In genomic region chr11:111731839-111732238, GRCh38 we compare ENCODE assay signal across 13 cellular contexts. TPM values are rescaled to one million over a fixed set of nuclear protein-coding genes. Genes with fewer than 3 reads are reported as not detected.
DNase-seq lines count a peak whose midpoint lies in the region; ATAC-seq, FAIRE-seq and TF ChIP-seq lines count a peak whose summit lies in the region.
"Had no signal": no experiment of that assay in that cellular context is flagged by ENCODE, and none has a peak within 500 bp of the region (broad histone marks: within the 10 kb centered on the region; RNA-seq: fewer than 3 reads in every experiment).

No MANE protein-coding gene starts in this region.

- H3K27ac Mint-ChIP-seq in endothelial cell (ENCODE audit: unreplicated experiment) = no peak overlapping the region

- no peaks in the 10 kb centered on the region for H3K27me3 ChIP-seq in Peyer's patch
- H3K27me3 ChIP-seq in mucosa of stomach (ENCODE audit: control insufficient read depth, insufficient read depth, low read length) = no peaks in the 10 kb centered on the region
- H3K27me3 ChIP-seq in subcutaneous abdominal adipose tissue (ENCODE audit: control insufficient read depth in 5 of 5, insufficient read depth in 4 of 5, low read length in 5 of 5) = no peaks in the 10 kb centered on the region
- H3K27me3 ChIP-seq: BLaER1 had no signal

- peaks cover 5% of the 10 kb centered on the region for H3K36me3 Mint-ChIP-seq in endothelial cell (ENCODE audit: low read depth, unreplicated experiment)

- H3K4me1 ChIP-seq in Peyer's patch (peaks cover 0 to 65% (median 0%) of the 10 kb centered on the region in 4 donors), mucosa of stomach (ENCODE audit: control insufficient read depth, insufficient read depth, low read length) (peaks cover 42% of the 10 kb centered on the region), subcutaneous abdominal adipose tissue (ENCODE audit: control insufficient read depth in 5 of 5, insufficient read depth in 5 of 5, low read length in 5 of 5) (peaks cover 51 to 77% (median 73%) of the 10 kb centered on the region in 5 donors)

- no peak overlapping the region for H3K4me3 ChIP-seq in Peyer's patch
- H3K4me3 ChIP-seq in mucosa of stomach (ENCODE audit: low read length) = no peak overlapping the region
- no peak overlapping the region for H3K4me3 ChIP-seq in subcutaneous abdominal adipose tissue (ENCODE audit: low read depth in 1 of 5, low read length in 5 of 5)
- H3K4me3 ChIP-seq: BLaER1 had no signal

- ATAC-seq in GM19328 (IDR thresholded peaks at IDR 0.05; ENCODE audit: unreplicated experiment) = no peak

- peaks cover 9% of the 10 kb centered on the region for H3K27me3 Mint-ChIP-seq in endothelial cell (ENCODE audit: unreplicated experiment)

- H3K9ac ChIP-seq in mucosa of stomach (ENCODE audit: low read length) (peak overlapping the region; percentile 26), subcutaneous abdominal adipose tissue (ENCODE audit: low read length in 5 of 5) (peak overlapping the region in 3 of 5 donors; percentile 20 to 97 (median 56))
- H3K9ac ChIP-seq: BLaER1 had no signal

- no peak for TF ChIP-seq POLR2A in Peyer's patch (IDR thresholded peaks at IDR 0.05)

- H3K27ac ChIP-seq in Peyer's patch (peak overlapping the region; percentile 42 to 96 (median 88)), cingulate gyrus (ENCODE audit: low read depth, low read length) (peak overlapping the region; percentile 99), subcutaneous abdominal adipose tissue (ENCODE audit: low read depth, low read length) (peak overlapping the region; percentile 100)
- H3K27ac ChIP-seq: BLaER1 had no signal

- no peaks in the 10 kb centered on the region for H3K9me3 ChIP-seq in Peyer's patch
- H3K9me3 ChIP-seq in mucosa of stomach (ENCODE audit: control insufficient read depth, low read length) = no peaks in the 10 kb centered on the region
- no peaks in the 10 kb centered on the region for H3K9me3 ChIP-seq in subcutaneous abdominal adipose tissue (ENCODE audit: control insufficient read depth in 5 of 5, low read length in 5 of 5)
- H3K9me3 ChIP-seq: BLaER1 had no signal

- no peak for DNase-seq in Peyer's patch
- DNase-seq in activated CD4-positive, alpha-beta T cell treated with anti-CD3 and anti-CD28 coated beads, Interleukin-2, amount 50 U/mL, for 4 hours = no peak
- DNase-seq in endothelial cell (ENCODE audit: low spot score) = no peak
- no peak for DNase-seq in GM19239 (ENCODE audit: insufficient read length, low spot score)
- DNase-seq: HCEC 1CT; NCI-H1436; stimulated activated CD4-positive, alpha-beta T cell treated with anti-CD3 and anti-CD28 coated beads, Interleukin-12 subunit alpha, Interleukin-12 subunit beta, amount 100 ng/mL, for 4 hours had no signal

- FAIRE-seq in GM19239 (lab: Jason Lieb, UNC) = no peak
- FAIRE-seq: endothelial cell of umbilical vein had no signal

- TF ChIP-seq CTCF in Peyer's patch (IDR thresholded peaks at IDR 0.05) (no peak), endothelial cell (IDR thresholded peaks at IDR 0.05; ENCODE audit: unreplicated experiment) (no peak)

- H3K36me3 ChIP-seq in Peyer's patch (peaks cover 0 to 11% (median 0%) of the 10 kb centered on the region in 3 donors), mucosa of stomach (ENCODE audit: control insufficient read depth, insufficient read depth, low read length) (no peaks in the 10 kb centered on the region), subcutaneous abdominal adipose tissue (ENCODE audit: control insufficient read depth in 5 of 5, insufficient read depth in 5 of 5, low read length in 5 of 5) (peaks cover 0 to 16% (median 9%) of the 10 kb centered on the region in 5 donors)

- H3K4me1 Mint-ChIP-seq in endothelial cell (ENCODE audit: unreplicated experiment) = peaks cover 22% of the 10 kb centered on the region

- H3K4me3 Mint-ChIP-seq in endothelial cell (ENCODE audit: unreplicated experiment) = no peak overlapping the region

- no peaks in the 10 kb centered on the region for H3K9me3 Mint-ChIP-seq in endothelial cell (ENCODE audit: unreplicated experiment)

RNA-seq across cellular contexts. Expression of gene PPP2R1B, which starts 34.4 kb away (rescaled TPM):
- total RNA-seq in Peyer's patch = 10 to 100 TPM; 25.6 to 51.8 (median 41.7) TPM
- 38.5 TPM for total RNA-seq in endothelial cell (ENCODE audit: unreplicated experiment)
